8 cellular contexts compared by ENCODE assay signal in the genomic region with DNA sequence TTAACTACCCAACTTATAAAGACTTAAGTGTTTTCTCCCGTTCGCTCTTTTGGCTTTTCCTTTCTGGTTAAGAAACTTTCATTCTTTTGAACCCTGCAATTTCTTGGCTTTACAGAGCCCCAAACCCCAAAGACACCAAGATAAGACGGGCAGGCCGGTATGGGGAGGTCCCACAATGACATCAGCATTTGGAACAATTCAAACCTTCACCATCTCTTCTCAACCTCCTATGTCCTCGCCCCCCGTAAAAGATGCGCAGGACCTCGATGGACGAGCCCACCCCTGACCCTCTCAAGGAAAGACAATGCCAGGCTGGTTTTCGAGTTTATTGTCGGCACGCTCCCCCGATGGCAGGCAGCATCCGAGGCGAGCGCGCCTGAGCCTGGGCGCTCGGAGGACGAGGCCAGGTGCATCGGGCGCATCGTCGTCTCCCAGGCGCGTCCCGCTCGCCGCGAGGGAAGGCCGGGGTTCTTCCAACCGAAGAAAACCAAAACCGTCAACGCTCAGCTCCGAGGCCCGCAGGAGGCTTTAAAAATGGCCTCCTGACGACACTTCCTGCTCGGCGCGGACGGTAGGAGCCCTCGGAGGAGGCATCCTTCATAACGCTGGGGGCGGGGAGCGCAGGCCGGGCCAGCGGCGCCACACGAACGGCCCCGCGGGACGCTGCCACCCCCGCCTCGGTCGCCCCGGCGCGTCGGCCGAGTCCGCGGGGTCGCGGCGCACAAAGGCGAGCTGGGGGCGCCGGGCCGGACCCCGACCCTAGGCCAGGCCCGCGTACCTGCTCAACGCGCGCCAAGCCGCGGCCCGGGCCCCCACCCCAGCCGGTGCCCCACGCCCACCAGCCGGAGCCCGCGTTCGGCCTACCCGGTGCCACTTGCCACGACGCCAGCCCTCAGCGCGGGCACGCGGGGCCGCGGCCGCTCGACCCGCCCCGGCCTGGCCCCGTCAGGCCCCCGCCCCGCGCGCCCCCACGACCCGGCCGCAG. TPM values are rescaled to one million over a fixed set of nuclear protein-coding genes. Genes with fewer than 3 reads are reported as not detected.
DNase-seq lines count a peak whose midpoint lies in the region; ATAC-seq and TF ChIP-seq lines count a peak whose summit lies in the region.

No MANE protein-coding gene starts in this region.

- H3K27me3 ChIP-seq in NT2/D1 (ENCODE audit: insufficient read depth, insufficient read length): peaks cover 38% of the 10 kb centered on the region
- no peaks in the 10 kb centered on the region for H3K27me3 ChIP-seq in ovary

- TF ChIP-seq POLR2A in ovary (IDR thresholded peaks at IDR 0.05): no peak

- peak; percentile 58 for ATAC-seq in HG02870 (IDR thresholded peaks at IDR 0.05; ENCODE audit: unreplicated experiment)

- no peak for TF ChIP-seq EP300 in ovary (IDR thresholded peaks at IDR 0.05)

- peak overlapping the region; percentile 58 to 69 for H3K27ac ChIP-seq in ovary

- 6 to 14% (median 10%) methylated on average over 45 to 106 of the region's 106 CpGs for WGBS in ovary, 3 donors

- TF ChIP-seq CTCF in foreskin fibroblast (IDR thresholded peaks at IDR 0.05; ENCODE audit: low read depth, low read length) (no peak), ovary (IDR thresholded peaks at IDR 0.05) (no peak)

- H3K36me3 ChIP-seq in NT2/D1 (ENCODE audit: insufficient read depth, insufficient read length, low read length): peaks cover 36% of the 10 kb centered on the region
- H3K36me3 ChIP-seq in ovary: no peaks in the 10 kb centered on the region

- H3K9me3 ChIP-seq in NT2/D1 (ENCODE audit: insufficient read depth, low read length) (0 out of 2 replicates have a peak, but pooled peaks cover 4% of the 10 kb centered on the region), ovary (peaks cover 0 to 9% of the 10 kb centered on the region in 2 donors)

- H3K4me3 ChIP-seq in NT2/D1 (ENCODE audit: insufficient read length, low read depth) (peak overlapping the region; percentile 81), foreskin fibroblast (ENCODE audit: low read depth in 1 of 2, low read length in 2 of 2) (peak overlapping the region; percentile 50 to 69), ovary (peak overlapping the region; percentile 53)

- peak; percentile 10 for DNase-seq in DMS153 treated with DMSO at 0.1 percent for 48 hours (lab: John Stamatoyannopoulos, UW; ENCODE audit: unreplicated experiment)
- DNase-seq in DMS153 (lab: John Stamatoyannopoulos, UW): no peak
- peak; percentile 36 for DNase-seq in NT2/D1 (ENCODE audit: low read depth, low spot score)
- DNase-seq in activated effector memory CD4-positive, alpha-beta T cell treated with Interleukin-2 at 50 U/mL for 16 hours: peak; percentile 44
- DNase-seq in foreskin fibroblast: peak; percentile 55 to 80
- peak; percentile 34 to 53 (median 49) for DNase-seq in ovary
- no peak for DNase-seq in COR-L47 (lab: John Stamatoyannopoulos, UW)

- H3K4me1 ChIP-seq in NT2/D1 (ENCODE audit: insufficient read depth, insufficient read length) (no peaks in the 10 kb centered on the region), ovary (ENCODE audit: insufficient read depth) (peaks cover 10% of the 10 kb centered on the region)

- H3K9ac ChIP-seq in NT2/D1 (ENCODE audit: insufficient read length, low read depth): peak overlapping the region; percentile 87

- intact Hi-C loops in ovary (cut with DNase I): no loop called here

RNA-seq across cellular contexts. Expression of a gene that starts 0.7 kb away (rescaled TPM):
- total RNA-seq in ovary: 10 to 100 TPM; 11.8 to 42.1 (median 31.1) TPM
- polyA plus RNA-seq in ovary: 10 to 100 TPM; 10.2 to 15.6 TPM

Comparison
In these comparisons a context has a peak if more than half of its experiments do, and no peak if none do; other contexts are left out.
1. DNase-seq: peak in DMS153 treated with DMSO at 0.1 percent for 48 hours (single experiment), NT2/D1 (single experiment), activated effector memory CD4-positive, alpha-beta T cell treated with Interleukin-2 at 50 U/mL for 16 hours (single experiment), foreskin fibroblast (2 of 2) and ovary (5 of 5); none in DMS153 (single experiment) and COR-L47 (single experiment).
2. Peak in every context shown above with its lines, with median percentiles within 50 percentile points of each other: H3K4me3 ChIP-seq.